ENCODE assay signal across 8 cellular contexts in the genomic region with DNA sequence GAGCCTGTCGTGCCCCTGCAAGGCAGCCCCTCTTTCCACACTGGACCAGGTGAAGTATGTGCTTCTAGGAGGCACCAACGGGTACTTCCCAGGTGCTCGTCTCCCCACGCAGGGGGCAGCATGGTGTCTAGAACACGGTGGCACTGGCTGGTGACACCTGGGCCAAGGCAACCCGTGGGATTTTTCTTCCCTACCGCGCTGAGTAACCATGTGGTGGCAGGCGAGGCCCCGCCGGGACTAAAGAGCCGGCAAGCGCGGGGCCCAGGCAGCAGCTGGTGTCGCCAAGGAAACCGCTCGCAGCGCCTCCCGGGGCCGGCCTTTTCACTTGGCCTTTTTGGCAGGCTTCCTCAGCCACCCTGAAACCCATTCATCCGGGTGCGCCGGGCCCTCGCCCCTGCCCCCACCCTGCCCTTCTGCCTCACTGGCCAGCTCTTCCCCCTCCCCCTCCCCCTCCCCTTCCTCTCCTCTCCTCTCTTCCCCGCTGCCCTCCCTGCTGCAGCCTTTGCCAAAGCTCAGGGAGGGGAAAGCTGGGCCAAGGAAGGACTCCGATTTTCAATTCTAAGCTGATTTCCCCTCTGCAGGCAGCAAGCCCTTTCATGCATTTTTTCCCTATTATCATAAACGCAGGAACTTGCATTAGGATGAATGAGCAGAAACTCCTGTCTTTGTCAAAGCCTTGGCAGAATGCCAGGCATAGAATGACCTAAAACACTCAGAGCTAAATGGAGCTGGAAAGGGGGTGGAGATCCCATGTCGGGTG.
A peak's percentile ranks its signal among the peaks of the same experiment; 100 is the strongest.
DNase-seq lines count a peak whose midpoint lies in the region; ATAC-seq and TF ChIP-seq lines count a peak whose summit lies in the region.

No MANE protein-coding gene starts in this region.

- H3K4me1 ChIP-seq in colonic mucosa, result peaks cover 11% of the 10 kb centered on the region

- intact Hi-C loops in colonic mucosa (cut with DNase I), result no loop called here

- no peaks in the 10 kb centered on the region for H3K27me3 ChIP-seq in colonic mucosa

- peak overlapping the region; percentile 68 for H3K27ac ChIP-seq in colonic mucosa

- H3K9me3 ChIP-seq in colonic mucosa, result no peaks in the 10 kb centered on the region

- H3K9ac ChIP-seq in colonic mucosa (ENCODE audit: low read depth in 2 of 2, low read length in 2 of 2), result peak overlapping the region; percentile 42 to 68

- ATAC-seq in GM19023 (IDR thresholded peaks at IDR 0.05; ENCODE audit: unreplicated experiment), result peak; percentile 80
- peak; percentile 87 for ATAC-seq in HG03196 (IDR thresholded peaks at IDR 0.05; ENCODE audit: unreplicated experiment)
- peak; percentile 94 for ATAC-seq in left lobe of liver

- H3K36me3 ChIP-seq in colonic mucosa, result no peaks in the 10 kb centered on the region

- DNase-seq in AG04449 (ENCODE audit: low read depth, low spot score) (peak; percentile 46), NCI-H345 treated with DMSO at 0.1 percent for 48 hours (lab: John Stamatoyannopoulos, UW; ENCODE audit: unreplicated experiment) (peak; percentile 98), colonic mucosa (peak; percentile 92), left lobe of liver (ENCODE audit: low spot score) (peak; percentile 91)
- peak; percentile 80 to 83 for DNase-seq in activated CD4-positive, alpha-beta T cell treated with anti-CD3 and anti-CD28 coated beads for 4 hours
- peak; percentile 76 for DNase-seq in stimulated activated CD4-positive, alpha-beta T cell treated with anti-CD3 and anti-CD28 coated beads, Interleukin-4, amount 100 ng/mL, for 1 hour

- TF ChIP-seq CTCF in AG04449 (IDR thresholded peaks at IDR 0.05; ENCODE audit: insufficient read depth, low read length, missing control alignments) (peak; percentile 56), colonic mucosa (IDR thresholded peaks at IDR 0.05) (peak; percentile 30)

- H3K4me3 ChIP-seq in AG04449 (ENCODE audit: low read depth, low read length) (no peak overlapping the region; the same call in 1 of the 2 replicates), colonic mucosa (no peak overlapping the region)

- POLR2A ChIA-PET in AG04449 (lab: Yijun Ruan, JAX), result interaction anchor here (0.7 to 1.8 kb wide), 6 partner anchors 8 to 28 kb away, joined by 3 to 6 read pairs (median 4); no protein-coding TSS in a partner anchor

- CTCF ChIA-PET in AG04449 (lab: Yijun Ruan, JAX), result interaction anchor here (0.8 to 9.7 kb wide), 14 partner anchors 9 to 124 kb away, joined by 3 to 59 read pairs (median 4); no protein-coding TSS in a partner anchor

Comparison
In these comparisons a context has a peak if more than half of its experiments do, and no peak if none do; other contexts are left out.
1. DNase-seq: peak in every context shown above with its lines; median percentile 98 in NCI-H345 treated with DMSO at 0.1 percent for 48 hours; 92 in colonic mucosa; 91 in left lobe of liver; 82 in activated CD4-positive, alpha-beta T cell treated with anti-CD3 and anti-CD28 coated beads for 4 hours; 76 in stimulated activated CD4-positive, alpha-beta T cell treated with anti-CD3 and anti-CD28 coated beads, Interleukin-4, amount 100 ng/mL, for 1 hour; 46 in AG04449.